Comparison of ENCODE assay signal across 27 cellular contexts in the genomic region with DNA sequence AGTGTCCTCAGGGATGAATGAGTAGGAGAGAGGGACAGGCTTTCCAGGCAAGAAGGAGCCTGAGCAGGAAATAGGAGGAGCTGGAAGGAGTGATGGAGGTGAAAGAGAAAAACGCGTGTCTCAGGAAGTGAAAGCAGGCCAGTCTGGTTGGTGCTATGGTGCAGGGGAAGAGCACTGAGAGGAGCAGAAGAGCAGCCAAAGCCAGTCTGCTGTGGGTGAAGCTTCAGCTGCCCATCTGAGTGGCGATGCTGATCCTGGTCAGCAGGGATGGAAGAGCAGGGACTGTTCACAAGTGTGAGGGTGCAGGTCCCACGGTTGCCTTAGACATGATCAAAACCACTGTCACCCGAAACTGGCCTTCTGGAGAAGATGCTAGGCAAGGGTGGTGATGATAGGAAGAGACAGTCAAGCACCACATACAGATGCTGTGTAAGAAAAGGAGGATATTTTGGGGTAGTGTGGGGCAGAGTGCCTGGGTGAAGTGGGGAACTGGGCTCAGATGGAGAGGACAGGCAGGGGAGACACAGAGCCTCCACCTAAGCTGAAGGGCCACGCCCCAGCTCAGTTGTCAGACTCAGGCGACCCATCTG. TPM values are rescaled to one million over a fixed set of nuclear protein-coding genes. Genes with fewer than 3 reads are reported as not detected.
"Had no signal": no experiment of that assay in that cellular context is flagged by ENCODE, and none has a peak within 500 bp of the region (broad histone marks: within the 10 kb centered on the region; RNA-seq: fewer than 3 reads in every experiment).

No MANE protein-coding gene starts in this region.

- H3K36me3 ChIP-seq: lower lobe of right lung, thyroid gland had no signal

- H3K27ac Mint-ChIP-seq: activated B cell treated with CpG ODN at 0.5 μM for 24 hours; activated CD4-positive, alpha-beta T cell treated with anti-CD3 and anti-CD28 coated beads for 36 hours; activated naive CD8-positive, alpha-beta T cell treated with anti-CD3 and anti-CD28 coated beads, Interleukin-2, amount 10 ng/mL, durations not matched to agents 7 days and 5 days; activated T-helper 17 cell treated with anti-CD3 and anti-CD28 coated beads, Interleukin-2, amount 50 U/mL, for 72 hours; progenitor cell of endocrine pancreas had no signal

- H3K9me3 Mint-ChIP-seq: activated naive CD8-positive, alpha-beta T cell treated with anti-CD3 and anti-CD28 coated beads, Interleukin-2, amount 10 ng/mL, durations not matched to agents 7 days and 5 days had no signal

- H3K4me3 ChIP-seq: lower lobe of right lung, thyroid gland had no signal

- ATAC-seq: activated CD4-positive, alpha-beta T cell treated with anti-CD3 and anti-CD28 coated beads for 36 hours; activated T-helper 17 cell treated with anti-CD3 and anti-CD28 coated beads, Interleukin-2, amount 50 U/mL, for 72 hours; left colon; lower lobe of right lung had no signal

- H3K27me3 ChIP-seq: thyroid gland had no signal

- H3K9me3 ChIP-seq: lower lobe of right lung, thyroid gland had no signal

- H3K36me3 Mint-ChIP-seq: activated naive CD8-positive, alpha-beta T cell treated with anti-CD3 and anti-CD28 coated beads, Interleukin-2, amount 10 ng/mL, durations not matched to agents 7 days and 5 days had no signal

- H3K4me3 Mint-ChIP-seq: activated B cell treated with CpG ODN at 0.5 μM for 24 hours; activated CD4-positive, alpha-beta T cell treated with anti-CD3 and anti-CD28 coated beads for 36 hours; activated naive CD8-positive, alpha-beta T cell treated with anti-CD3 and anti-CD28 coated beads, Interleukin-2, amount 10 ng/mL, durations not matched to agents 7 days and 5 days; activated T-helper 17 cell treated with anti-CD3 and anti-CD28 coated beads, Interleukin-2, amount 50 U/mL, for 72 hours; neural crest cell had no signal

- H3K4me1 Mint-ChIP-seq: activated CD4-positive, alpha-beta T cell treated with anti-CD3 and anti-CD28 coated beads for 36 hours; activated naive CD8-positive, alpha-beta T cell treated with anti-CD3 and anti-CD28 coated beads, Interleukin-2, amount 10 ng/mL, durations not matched to agents 7 days and 5 days; activated T-helper 17 cell treated with anti-CD3 and anti-CD28 coated beads, Interleukin-2, amount 50 U/mL, for 72 hours; naive B cell had no signal

- DNase-seq: activated B cell treated with CpG ODN at 0.5 μM for 24 hours; activated CD4-positive, alpha-beta T cell treated with anti-CD3 and anti-CD28 coated beads for 36 hours; activated CD4-positive, alpha-beta T cell treated with anti-CD3 and anti-CD28 coated beads, Interleukin-2, amount 50 U/mL, for 4 hours; activated naive CD4-positive, alpha-beta T cell; activated naive CD8-positive, alpha-beta T cell treated with anti-CD3 and anti-CD28 coated beads, Interleukin-2, amount 10 ng/mL, durations not matched to agents 7 days and 5 days; activated T-cell treated with anti-CD3 and anti-CD28 coated beads, Interleukin-2, amount 50 U/mL, for 1 hour; amniotic stem cell; cerebellar nuclear complex; cortex of kidney; left colon; lower lobe of right lung; mesendoderm; naive B cell; retina; stimulated activated CD4-positive, alpha-beta T cell treated with anti-CD3 and anti-CD28 coated beads, Interleukin-2, amount 100 ng/mL, for 48 hours; stimulated activated CD8-positive, alpha-beta memory T cell treated with anti-CD3 and anti-CD28 coated beads, Interleukin-4, amount 100 ng/mL, for 48 hours; stimulated activated naive CD4-positive, alpha-beta T cell; T-helper 9 cell; thyroid gland had no signal

- H3K27ac ChIP-seq: epithelial cell of prostate, lower lobe of right lung, thyroid gland had no signal

RNA-seq across cellular contexts. Expression of gene KY, which starts 5.5 kb away (rescaled TPM):
- total RNA-seq: activated B cell treated with CpG ODN at 0.5 μM for 24 hours; activated CD4-positive, alpha-beta T cell treated with anti-CD3 and anti-CD28 coated beads for 36 hours; activated naive CD8-positive, alpha-beta T cell treated with anti-CD3 and anti-CD28 coated beads, Interleukin-2, amount 10 ng/mL, durations not matched to agents 7 days and 5 days; activated T-helper 17 cell treated with anti-CD3 and anti-CD28 coated beads, Interleukin-2, amount 50 U/mL, for 72 hours; fibroblast of villous mesenchyme; progenitor cell of endocrine pancreas; subcutaneous adipose tissue; T-helper 1 cell treated with Interleukin-12 subunit alpha and Interleukin-12 subunit beta and Interleukin-4 antibody, amounts not matched to agents 30 ng/mL and 1 ng/mL, for 36 hours had no signal
- polyA plus RNA-seq: keratinocyte had no signal
